Comparison of ENCODE assay signal across 37 cellular contexts in the genomic region with DNA sequence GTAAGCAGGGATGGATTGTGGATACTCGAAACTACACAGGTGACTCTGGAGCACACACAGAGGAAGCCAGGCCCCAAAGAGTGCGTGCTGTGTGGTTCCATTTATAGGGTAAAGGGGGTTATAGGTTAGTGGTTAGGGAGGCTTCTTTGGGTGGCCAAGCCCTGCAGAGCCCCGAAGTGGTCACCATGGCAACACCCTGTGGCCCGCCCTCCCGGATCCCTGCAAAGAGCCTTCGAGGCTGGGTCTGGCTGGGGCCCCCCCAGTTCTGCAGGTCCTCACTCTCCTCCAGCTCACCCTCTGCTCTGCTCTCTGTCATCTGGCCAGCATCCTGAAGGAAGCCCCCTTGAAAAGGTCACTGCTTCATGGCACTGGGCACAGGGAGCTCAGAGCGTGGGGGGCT.
"Had no signal": no experiment of that assay in that cellular context is flagged by ENCODE, and none has a peak within 500 bp of the region (broad histone marks: within the 10 kb centered on the region; RNA-seq: fewer than 3 reads in every experiment).

No MANE protein-coding gene starts in this region.

- H3K36me3 ChIP-seq: adrenal gland had no signal

- H3K27ac Mint-ChIP-seq: activated B cell treated with CpG ODN at 0.5 μM for 24 hours; activated CD4-positive, alpha-beta memory T cell treated with anti-CD3 and anti-CD28 coated beads for 36 hours; activated CD4-positive, alpha-beta T cell treated with anti-CD3 and anti-CD28 coated beads, Interleukin-2, amount 10 ng/mL, durations not matched to agents 24 days and 14 days; activated CD8-positive, alpha-beta T cell treated with anti-CD3 and anti-CD28 coated beads for 36 hours; activated naive CD4-positive, alpha-beta T cell treated with anti-CD3 and anti-CD28 coated beads for 36 hours; activated naive CD4-positive, alpha-beta T cell treated with anti-CD3 and anti-CD28 coated beads, Interleukin-2, amount 50 U/mL, for 72 hours; activated naive CD8-positive, alpha-beta T cell treated with anti-CD3 and anti-CD28 coated beads for 36 hours; activated T-cell treated with anti-CD3 and anti-CD28 coated beads, Interleukin-2, amount 50 U/mL, for 72 hours; activated T-helper 1 cell treated with anti-CD3 and anti-CD28 coated beads, Interleukin-12 subunit alpha, Interleukin-12 subunit beta, Interleukin-2, Interleukin-4 antibody, amounts not matched to agents 30 ng/mL and 10 ng/mL and 1 ng/mL, durations not matched to agents 14 hours and 24 hours and 36 hours; activated T-helper 17 cell treated with anti-CD3 and anti-CD28 coated beads, Interleukin-2, amount 50 U/mL, for 72 hours; T-helper 1 cell treated with Interleukin-12 subunit alpha and Interleukin-12 subunit beta and Interleukin-4 antibody, amounts not matched to agents 30 μg/mL and 1 μg/mL, for 36 hours; T-helper 2 cell treated with Interferon-gamma antibody and Interleukin-4, amounts not matched to agents 5 μg/mL and 100 μg/mL, for 36 hours had no signal

- H3K27me3 Mint-ChIP-seq: activated CD4-positive, alpha-beta T cell treated with anti-CD3 and anti-CD28 coated beads, Interleukin-2, amount 10 ng/mL, durations not matched to agents 24 days and 14 days; activated naive CD8-positive, alpha-beta T cell treated with anti-CD3 and anti-CD28 coated beads for 36 hours; activated T-helper 17 cell treated with anti-CD3 and anti-CD28 coated beads, Interleukin-2, amount 50 U/mL, for 72 hours had no signal

- ATAC-seq: activated CD8-positive, alpha-beta T cell treated with anti-CD3 and anti-CD28 coated beads for 36 hours; activated naive CD4-positive, alpha-beta T cell treated with anti-CD3 and anti-CD28 coated beads, Interleukin-2, amount 50 U/mL, for 72 hours; activated T-cell treated with anti-CD3 and anti-CD28 coated beads, Interleukin-2, amount 50 U/mL, for 4 hours; activated T-cell treated with anti-CD3 and anti-CD28 coated beads, Interleukin-2, amount 50 U/mL, for 72 hours; activated T-helper 17 cell treated with anti-CD3 and anti-CD28 coated beads, Interleukin-2, amount 50 U/mL, for 72 hours; body of pancreas had no signal

- H3K27ac ChIP-seq: adrenal gland, cardiac muscle cell, VCaP had no signal

- H3K4me1 Mint-ChIP-seq: activated B cell treated with CpG ODN at 0.5 μM for 24 hours; activated T-helper 17 cell treated with anti-CD3 and anti-CD28 coated beads, Interleukin-2, amount 50 U/mL, for 72 hours had no signal

- H3K36me3 Mint-ChIP-seq: activated CD4-positive, alpha-beta memory T cell treated with anti-CD3 and anti-CD28 coated beads for 36 hours had no signal

- FAIRE-seq: astrocyte, TTC549 had no signal

- H3K4me3 ChIP-seq: adrenal gland, body of pancreas, cardiac muscle cell had no signal

- H3K27me3 ChIP-seq: adrenal gland, body of pancreas, cardiac muscle cell had no signal

- H3K9me3 Mint-ChIP-seq: activated B cell treated with CpG ODN at 0.5 μM for 24 hours; activated CD4-positive, alpha-beta T cell treated with anti-CD3 and anti-CD28 coated beads, Interleukin-2, amount 10 ng/mL, durations not matched to agents 24 days and 14 days; activated T-helper 1 cell treated with anti-CD3 and anti-CD28 coated beads, Interleukin-12 subunit alpha, Interleukin-12 subunit beta, Interleukin-2, Interleukin-4 antibody, amounts not matched to agents 30 ng/mL and 10 ng/mL and 1 ng/mL, durations not matched to agents 14 hours and 24 hours and 36 hours had no signal

- H3K4me3 Mint-ChIP-seq: activated B cell treated with CpG ODN at 0.5 μM for 24 hours; activated CD4-positive, alpha-beta memory T cell treated with anti-CD3 and anti-CD28 coated beads for 36 hours; activated CD4-positive, alpha-beta T cell treated with anti-CD3 and anti-CD28 coated beads, Interleukin-2, amount 10 ng/mL, durations not matched to agents 24 days and 14 days; activated CD8-positive, alpha-beta T cell treated with anti-CD3 and anti-CD28 coated beads for 36 hours; activated naive CD4-positive, alpha-beta T cell treated with anti-CD3 and anti-CD28 coated beads for 36 hours; activated naive CD8-positive, alpha-beta T cell treated with anti-CD3 and anti-CD28 coated beads for 36 hours; activated T-cell treated with anti-CD3 and anti-CD28 coated beads, Interleukin-2, amount 50 U/mL, for 4 hours; activated T-cell treated with anti-CD3 and anti-CD28 coated beads, Interleukin-2, amount 50 U/mL, for 72 hours; activated T-helper 1 cell treated with anti-CD3 and anti-CD28 coated beads, Interleukin-12 subunit alpha, Interleukin-12 subunit beta, Interleukin-2, Interleukin-4 antibody, amounts not matched to agents 30 ng/mL and 10 ng/mL and 1 ng/mL, durations not matched to agents 14 hours and 24 hours and 36 hours; activated T-helper 17 cell treated with anti-CD3 and anti-CD28 coated beads, Interleukin-2, amount 50 U/mL, for 72 hours; T-helper 1 cell treated with Interleukin-12 subunit alpha and Interleukin-12 subunit beta and Interleukin-4 antibody, amounts not matched to agents 30 μg/mL and 1 μg/mL, for 36 hours; T-helper 2 cell treated with Interferon-gamma antibody and Interleukin-4, amounts not matched to agents 5 μg/mL and 100 μg/mL, for 36 hours had no signal

- H3K9me3 ChIP-seq: adrenal gland, body of pancreas had no signal

- H3K4me1 ChIP-seq: adrenal gland had no signal

- DNase-seq: activated B cell treated with CpG ODN at 0.5 μM for 24 hours; activated CD4-positive, alpha-beta memory T cell treated with anti-CD3 and anti-CD28 coated beads for 36 hours; activated CD4-positive, alpha-beta T cell treated with anti-CD3 and anti-CD28 coated beads for 4 hours; activated CD4-positive, alpha-beta T cell treated with anti-CD3 and anti-CD28 coated beads, Interleukin-2, amount 10 ng/mL, durations not matched to agents 24 days and 14 days; activated CD4-positive, alpha-beta T cell treated with anti-CD3 and anti-CD28 coated beads, Interleukin-2, amount 50 U/mL, for 1 hour; activated CD4-positive, alpha-beta T cell treated with anti-CD3 and anti-CD28 coated beads, Interleukin-2, amount 50 U/mL, for 4 hours; activated CD4-positive, CD25-positive, alpha-beta regulatory T cell treated with anti-CD3 and anti-CD28 coated beads, Interleukin-2, amount 50 U/mL, for 72 hours; activated CD8-positive, alpha-beta memory T cell treated with anti-CD3 and anti-CD28 coated beads, Interleukin-2, amount 50 U/mL, for 4 hours; activated CD8-positive, alpha-beta T cell treated with anti-CD3 and anti-CD28 coated beads for 36 hours; activated effector memory CD4-positive, alpha-beta T cell treated with anti-CD3 and anti-CD28 coated beads, Interleukin-2, amount 50 U/mL, for 16 hours; activated gamma-delta T cell treated with Interleukin-2 at 50 U/mL for 16 hours; activated naive CD4-positive, alpha-beta T cell; activated naive CD4-positive, alpha-beta T cell treated with anti-CD3 and anti-CD28 coated beads for 36 hours; activated naive CD4-positive, alpha-beta T cell treated with anti-CD3 and anti-CD28 coated beads, Interleukin-2, amount 50 U/mL, for 16 hours; activated naive CD8-positive, alpha-beta T cell treated with anti-CD3 and anti-CD28 coated beads for 36 hours; activated T-cell treated with anti-CD3 and anti-CD28 coated beads for 4 hours; activated T-cell treated with anti-CD3 and anti-CD28 coated beads, Interleukin-2, amount 50 U/mL, for 1 hour; activated T-cell treated with anti-CD3 and anti-CD28 coated beads, Interleukin-2, amount 50 U/mL, for 4 hours; activated T-cell treated with anti-CD3 and anti-CD28 coated beads, Interleukin-2, amount 50 U/mL, for 72 hours; adrenal gland; amniotic stem cell; aorta; body of pancreas; central memory CD4-positive, alpha-beta T cell; cerebellar nuclear complex; T-helper 1 cell; T-helper 2 cell; T-helper 9 cell had no signal
